25 cellular contexts compared by ENCODE assay signal in the genomic region with DNA sequence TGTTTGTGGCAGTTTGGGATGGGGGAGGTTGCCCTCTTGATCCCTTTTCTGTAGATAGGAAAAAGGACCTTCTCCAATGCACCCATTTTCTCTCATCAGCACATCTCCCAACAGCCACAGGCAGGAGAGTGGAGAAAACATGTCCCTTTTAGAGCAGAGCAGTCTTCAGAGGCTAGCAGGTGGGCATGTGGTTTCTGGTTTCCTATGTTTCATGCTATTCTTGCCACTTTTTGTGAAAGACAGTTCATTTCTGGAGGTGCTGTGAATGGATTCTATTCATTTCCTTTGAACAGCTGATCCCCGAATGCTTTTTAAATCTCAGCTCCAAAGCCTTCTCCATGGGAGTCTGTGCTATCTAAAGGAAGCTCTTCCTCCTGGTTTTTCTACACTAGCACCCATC. TPM values are rescaled to one million over a fixed set of nuclear protein-coding genes. Genes with fewer than 3 reads are reported as not detected.
A peak's percentile ranks its signal among the peaks of the same experiment; 100 is the strongest.
DNase-seq lines count a peak whose midpoint lies in the region; ATAC-seq, FAIRE-seq and TF ChIP-seq lines count a peak whose summit lies in the region.
"Had no signal": no experiment of that assay in that cellular context is flagged by ENCODE, and none has a peak within 500 bp of the region (broad histone marks: within the 10 kb centered on the region; RNA-seq: fewer than 3 reads in every experiment).

No MANE protein-coding gene starts in this region.

- H4K5ac ChIP-seq in H1 (ENCODE audit: insufficient read length, low read depth, low read length): no peak overlapping the region

- H3K4me1 ChIP-seq in BLaER1: peaks cover 49% of the 10 kb centered on the region
- H3K4me1 ChIP-seq in H1 (replicated peaks in 1 of 4; ENCODE audit: control insufficient read depth in 3 of 4, insufficient read depth in 4 of 4, low read length in 3 of 4): peaks cover 6 to 28% (median 15%) of the 10 kb centered on the region in 4 experiments; a peak in 6 of 7 replicates
- H3K4me1 ChIP-seq in trophoblast cell (ENCODE audit: control insufficient read depth in 1 of 2, insufficient read depth in 2 of 2, low read length in 2 of 2): peaks cover 9 to 17% of the 10 kb centered on the region in 2 experiments
- H3K4me1 ChIP-seq: BE2C had no signal

- peaks cover 17% of the 10 kb centered on the region for H3K36me3 Mint-ChIP-seq in nephron progenitor cell (ENCODE audit: low read depth)
- H3K36me3 Mint-ChIP-seq in activated naive CD8-positive, alpha-beta T cell treated with anti-CD3 and anti-CD28 coated beads for 36 hours: peaks cover 21% of the 10 kb centered on the region
- peaks cover 7% of the 10 kb centered on the region for H3K36me3 Mint-ChIP-seq in stimulated activated effector memory CD8-positive, alpha-beta T cell treated with anti-CD3 and anti-CD28 coated beads, Interleukin-12 subunit alpha, Interleukin-12 subunit beta, amount 100 ng/mL, for 72 hours

- H3K4me1 Mint-ChIP-seq in nephron progenitor cell: peaks cover 65% of the 10 kb centered on the region
- H3K4me1 Mint-ChIP-seq in activated naive CD8-positive, alpha-beta T cell treated with anti-CD3 and anti-CD28 coated beads for 36 hours: peaks cover 2% of the 10 kb centered on the region
- peaks cover 6% of the 10 kb centered on the region for H3K4me1 Mint-ChIP-seq in stimulated activated effector memory CD8-positive, alpha-beta T cell treated with anti-CD3 and anti-CD28 coated beads, Interleukin-12 subunit alpha, Interleukin-12 subunit beta, amount 100 ng/mL, for 72 hours

- H4K20me1 ChIP-seq in BLaER1 (no peaks in the 10 kb centered on the region), H1 (replicated peaks in 1 of 2; ENCODE audit: control insufficient read depth in 1 of 2, insufficient read depth in 2 of 2, low read length in 2 of 2) (no peaks in the 10 kb centered on the region)

- TF ChIP-seq EP300 in H1 (IDR thresholded peaks at IDR 0.05; ENCODE audit: borderline replicate concordance in 1 of 2, low read depth in 2 of 2, low read length in 2 of 2): no peak

- 93% methylated on average over 1 of the region's 1 CpG; no CpG with 5 or more reads in 1 of the 2 experiments for WGBS in H1 (ENCODE audit: extremely low coverage in 1 of 2, insufficient coverage in 1 of 2, insufficient read length in 1 of 2, insufficient replicate concordance in 2 of 2, low coverage in 1 of 2, low lambda C conversion rate in 2 of 2, missing lambda C conversion rate in 1 of 2), 2 experiments
- no CpG with 5 or more reads among the region's 1 CpG for WGBS in trophoblast cell (ENCODE audit: extremely low coverage, insufficient coverage, insufficient read length)

- H3K56ac ChIP-seq in H1 (replicated peaks; ENCODE audit: insufficient read length, low read depth, low read length): no peak overlapping the region

- POLR2A ChIA-PET in H1 (lab: Charles Lee; ENCODE audit: partially characterized antibody): interaction anchor here (1.0 to 1.4 kb wide), 2 partner anchors 14 to 18 kb away, joined by 3 read pairs; no protein-coding TSS in a partner anchor

- H3K27ac ChIP-seq in BLaER1 (no peak overlapping the region), H1 (ENCODE audit: low read depth, low read length) (no peak overlapping the region), trophoblast cell (ENCODE audit: low read depth, low read length) (no peak overlapping the region)
- H3K27ac ChIP-seq: 22Rv1, C4-2B, GM23248 had no signal

- no peak overlapping the region for H2AFZ ChIP-seq in H1 (ENCODE audit: low read length)
- no peak overlapping the region for H2AFZ ChIP-seq in trophoblast cell (ENCODE audit: insufficient read depth, low read length, poor library complexity)
- H2AFZ ChIP-seq: GM23248 had no signal

- H3K27ac Mint-ChIP-seq in nephron progenitor cell: no peak overlapping the region
- no peak overlapping the region for H3K27ac Mint-ChIP-seq in activated naive CD8-positive, alpha-beta T cell treated with anti-CD3 and anti-CD28 coated beads for 36 hours
- no peak overlapping the region for H3K27ac Mint-ChIP-seq in stimulated activated effector memory CD8-positive, alpha-beta T cell treated with anti-CD3 and anti-CD28 coated beads, Interleukin-12 subunit alpha, Interleukin-12 subunit beta, amount 100 ng/mL, for 72 hours
- H3K27ac Mint-ChIP-seq: CD8-positive, alpha-beta T cell had no signal

- H2BK5ac ChIP-seq in H1 (ENCODE audit: low read depth, low read length) (no peak overlapping the region), trophoblast cell (ENCODE audit: low read depth, low read length, poor library complexity) (no peak overlapping the region)

- H3K79me1 ChIP-seq in H1 (ENCODE audit: low read depth, low read length): no peaks in the 10 kb centered on the region
- H3K79me1 ChIP-seq in trophoblast cell (ENCODE audit: low read length): peaks cover 7% of the 10 kb centered on the region

- H3K9me3 ChIP-seq in BLaER1: peaks cover 16% of the 10 kb centered on the region
- H3K9me3 ChIP-seq in H1 (ENCODE audit: insufficient read depth in 2 of 2, low read depth in 1 of 2, low read length in 1 of 2): no peaks in the 10 kb centered on the region
- no peaks in the 10 kb centered on the region for H3K9me3 ChIP-seq in trophoblast cell (ENCODE audit: insufficient read depth, low read depth, low read length)
- H3K9me3 ChIP-seq: BE2C, Caco-2 had no signal

- H3K4me3 Mint-ChIP-seq in nephron progenitor cell: no peak overlapping the region
- no peak overlapping the region for H3K4me3 Mint-ChIP-seq in activated naive CD8-positive, alpha-beta T cell treated with anti-CD3 and anti-CD28 coated beads for 36 hours
- no peak overlapping the region for H3K4me3 Mint-ChIP-seq in stimulated activated effector memory CD8-positive, alpha-beta T cell treated with anti-CD3 and anti-CD28 coated beads, Interleukin-12 subunit alpha, Interleukin-12 subunit beta, amount 100 ng/mL, for 72 hours
- H3K4me3 Mint-ChIP-seq: CD4-positive, CD25-positive, alpha-beta regulatory T cell; CD8-positive, alpha-beta T cell; H9 had no signal

- H3K36me3 ChIP-seq in BLaER1 (peaks cover 31% of the 10 kb centered on the region), H1 (ENCODE audit: control insufficient read depth in 2 of 4, insufficient read depth in 4 of 4, low read length in 3 of 4) (no peaks in the 10 kb centered on the region), trophoblast cell (ENCODE audit: control insufficient read depth in 1 of 2, insufficient read depth in 2 of 2, low read length in 2 of 2) (no peaks in the 10 kb centered on the region)
- H3K36me3 ChIP-seq: BE2C had no signal

- TF ChIP-seq POLR2A in H1 (IDR thresholded peaks at IDR 0.05; ENCODE audit: control extremely low read depth in 1 of 2, low read depth in 2 of 2, low read length in 2 of 2): no peak

- H3K27me3 Mint-ChIP-seq in nephron progenitor cell (ENCODE audit: low read depth, poor library complexity): no peaks in the 10 kb centered on the region
- no peaks in the 10 kb centered on the region for H3K27me3 Mint-ChIP-seq in activated naive CD8-positive, alpha-beta T cell treated with anti-CD3 and anti-CD28 coated beads for 36 hours
- H3K27me3 Mint-ChIP-seq: CD4-positive, CD25-positive, alpha-beta regulatory T cell had no signal

- H3K9me3 Mint-ChIP-seq in nephron progenitor cell: peaks cover 14% of the 10 kb centered on the region
- no peaks in the 10 kb centered on the region for H3K9me3 Mint-ChIP-seq in activated naive CD8-positive, alpha-beta T cell treated with anti-CD3 and anti-CD28 coated beads for 36 hours
- no peaks in the 10 kb centered on the region for H3K9me3 Mint-ChIP-seq in stimulated activated effector memory CD8-positive, alpha-beta T cell treated with anti-CD3 and anti-CD28 coated beads, Interleukin-12 subunit alpha, Interleukin-12 subunit beta, amount 100 ng/mL, for 72 hours
- H3K9me3 Mint-ChIP-seq: CD8-positive, alpha-beta T cell had no signal

- H2BK120ac ChIP-seq in H1 (replicated peaks; ENCODE audit: low read depth, low read length) (no peak overlapping the region), trophoblast cell (ENCODE audit: insufficient read depth, low read length, poor library complexity) (no peak overlapping the region)

- TF ChIP-seq CTCF in H1 (IDR thresholded peaks at IDR 0.05; ENCODE audit: control extremely low read depth in 1 of 3, insufficient read depth in 1 of 3, low read depth in 1 of 3, low read length in 3 of 3): no peak
- TF ChIP-seq CTCF in nephron progenitor cell (IDR thresholded peaks at IDR 0.05): no peak

- H3K18ac ChIP-seq in H1 (ENCODE audit: extremely low read depth, low read length) (no peak overlapping the region), trophoblast cell (ENCODE audit: low read length) (no peak overlapping the region)

- H3K27me3 ChIP-seq in BLaER1 (no peaks in the 10 kb centered on the region), H1 (replicated peaks in 1 of 4; ENCODE audit: control insufficient read depth in 3 of 4, extremely low read depth in 1 of 4, insufficient read depth in 3 of 4, low read length in 3 of 4) (no peaks in the 10 kb centered on the region), trophoblast cell (ENCODE audit: insufficient read depth, low read length) (no peaks in the 10 kb centered on the region)
- H3K27me3 ChIP-seq: BE2C had no signal

- DNase-seq in Jurkat, Clone E6-1 (ENCODE audit: low read depth, low spot score): peak; percentile 78
- DNase-seq in H1 (ENCODE audit: low read depth in 1 of 2, low spot score in 2 of 2) (no peak), trophoblast cell (no peak), nephron progenitor cell (no peak), kidney tubule cell (ENCODE audit: low spot score) (no peak)
- DNase-seq in activated naive CD8-positive, alpha-beta T cell treated with anti-CD3 and anti-CD28 coated beads for 36 hours: no peak
- no peak for DNase-seq in stimulated activated effector memory CD8-positive, alpha-beta T cell treated with anti-CD3 and anti-CD28 coated beads, Interleukin-12 subunit alpha, Interleukin-12 subunit beta, amount 100 ng/mL, for 72 hours (ENCODE audit: low spot score in 2 of 2)
- DNase-seq: ACHN; AML-193; BE2C; Caco-2; CD4-positive, CD25-positive, alpha-beta regulatory T cell; CD8-positive, alpha-beta T cell; DMS153; EL; GDM1; GM23248; H9 had no signal

- H3K79me2 ChIP-seq in H1 (ENCODE audit: control insufficient read depth in 1 of 2, insufficient read depth in 2 of 2, low read length in 2 of 2) (no peaks in the 10 kb centered on the region), trophoblast cell (ENCODE audit: control insufficient read depth, insufficient read depth, low read length, poor library complexity) (no peaks in the 10 kb centered on the region)

- H3K23ac ChIP-seq in H1 (ENCODE audit: insufficient read length) (no peak overlapping the region), trophoblast cell (ENCODE audit: low read length) (no peak overlapping the region)

- H4K91ac ChIP-seq in H1 (replicated peaks; ENCODE audit: insufficient read length, low read length): peak overlapping the region; percentile 39
- no peak overlapping the region for H4K91ac ChIP-seq in trophoblast cell (ENCODE audit: low read depth, low read length)

- H4K8ac ChIP-seq in H1 (ENCODE audit: extremely low read depth, insufficient read depth, low read length) (no peak overlapping the region), trophoblast cell (ENCODE audit: low read depth, low read length) (no peak overlapping the region)

- ATAC-seq in stimulated activated effector memory CD8-positive, alpha-beta T cell treated with anti-CD3 and anti-CD28 coated beads, Interleukin-12 subunit alpha, Interleukin-12 subunit beta, amount 100 ng/mL, for 72 hours: no peak
- ATAC-seq: CD8-positive, alpha-beta T cell; GM12878; HCT116 had no signal

- no peak for FAIRE-seq in H1 (lab: Jason Lieb, UNC)
- FAIRE-seq: A204.1, GM12878, GM19239 had no signal

- H3K9ac ChIP-seq in BLaER1 (no peak overlapping the region), H1 (replicated peaks in 1 of 4; ENCODE audit: extremely low read depth in 1 of 4, low read depth in 3 of 4, low read length in 3 of 4) (no peak overlapping the region), trophoblast cell (ENCODE audit: low read length) (no peak overlapping the region)
- H3K9ac ChIP-seq: GM23248 had no signal

- CTCF ChIA-PET in H1 (lab: Charles Lee; ENCODE audit: partially characterized antibody): interaction anchor here (0.7 to 6.0 kb wide), 2 partner anchors 34 to 102 kb away, joined by 3 to 24 read pairs; no protein-coding TSS in a partner anchor

- 0 out of 2 replicates have a peak overlapping the region, but pooled peaks have one; percentile 40 for H2BK15ac ChIP-seq in H1 (ENCODE audit: low read length)

- no peak overlapping the region for H3K4me3 ChIP-seq in BLaER1
- no peak overlapping the region for H3K4me3 ChIP-seq in Jurkat, Clone E6-1 (ENCODE audit: low read length)
- H3K4me3 ChIP-seq in H1 (ENCODE audit: extremely low read depth in 1 of 4, insufficient read depth in 2 of 4, low read depth in 3 of 4, low read length in 4 of 4): no peak overlapping the region
- H3K4me3 ChIP-seq in trophoblast cell (ENCODE audit: low read depth, low read length): no peak overlapping the region
- H3K4me3 ChIP-seq: GM12878, GM23248 had no signal

- H3K4me2 ChIP-seq in BLaER1 (peak overlapping the region; percentile 64), H1 (ENCODE audit: insufficient read depth in 1 of 2, low read depth in 2 of 2, low read length in 2 of 2) (no peak overlapping the region), trophoblast cell (ENCODE audit: low read length) (no peak overlapping the region)

- TF ChIP-seq RAD21 in H1 (IDR thresholded peaks at IDR 0.05 in 1 of 2, conservative IDR thresholded peaks at IDR 0.05 in 1 of 2; ENCODE audit: low read depth in 2 of 2, low read length in 2 of 2): no peak

- no peak overlapping the region for H2BK20ac ChIP-seq in H1 (ENCODE audit: low read length)

- H3K4ac ChIP-seq in H1 (replicated peaks; ENCODE audit: insufficient read length, low read depth, low read length): no peak overlapping the region
- H3K4ac ChIP-seq in trophoblast cell (ENCODE audit: low read depth, low read length): no peak overlapping the region

- H2AK5ac ChIP-seq in H1 (ENCODE audit: low read depth, low read length) (peak overlapping the region; percentile 67; the same call in 1 of the 2 replicates), trophoblast cell (ENCODE audit: low read length) (no peak overlapping the region)

- H2BK12ac ChIP-seq in H1 (ENCODE audit: low read depth, low read length) (peak overlapping the region; percentile 70; the same call in 1 of the 2 replicates), trophoblast cell (ENCODE audit: low read length) (peak overlapping the region; percentile 27)

- no peak overlapping the region for H4K12ac ChIP-seq in trophoblast cell (ENCODE audit: low read depth, low read length)

- H3K14ac ChIP-seq in H1 (ENCODE audit: insufficient read length) (no peak overlapping the region), trophoblast cell (ENCODE audit: low read length) (no peak overlapping the region)

- no peaks in the 10 kb centered on the region for H3K23me2 ChIP-seq in H1 (ENCODE audit: low read depth, low read length)

RNA-seq across cellular contexts. Expression of a gene that starts 18.9 kb away (rescaled TPM):
- 0.88 TPM for polyA plus RNA-seq in Jurkat, Clone E6-1 (2012; ENCODE audit: insufficient read depth, insufficient read length)
- 71.4 and 75.5 TPM in 2 replicates for total RNA-seq in H1 (2021; fragmentation: NEBNext Ultra II Directional; extraction: Animal tissue kit (Norgen Biotek cat#: 25700))
- 43.4 and 49.8 TPM in 2 replicates for polyA plus RNA-seq in H1 (2011; rRNA removed)
- polyA plus RNA-seq in H1 (2011; cell fraction: cytosol; rRNA removed): 56.0 TPM
- 36.6 TPM for polyA plus RNA-seq in H1 (2011; cell fraction: nucleus; rRNA removed)
- 38.7 to 54.6 TPM (median 48.5 TPM) in 4 replicates for polyA plus RNA-seq in H1 (2012, experiment 1 of 2)
- 63.2 TPM for polyA plus RNA-seq in H1 (2012, experiment 2 of 2)
- 69.8 TPM for polyA plus RNA-seq in H1 (2013, experiment 1 of 2)
- polyA plus RNA-seq in H1 (2013, experiment 2 of 2): 72.4 TPM
- polyA minus RNA-seq in H1 (2011; rRNA and poly(A)+ RNA removed): 63.6 and 88.9 TPM in 2 replicates
- 42.1 TPM for polyA minus RNA-seq in H1 (2011; cell fraction: cytosol; rRNA and poly(A)+ RNA removed)
- 63.3 TPM for polyA minus RNA-seq in H1 (2011; cell fraction: nucleus; rRNA and poly(A)+ RNA removed)
- 19.2 and 20.7 TPM in 2 replicates for polyA plus RNA-seq in trophoblast cell (2013)
- under 1 TPM; 0.14 to 0.32 TPM for total RNA-seq in activated naive CD8-positive, alpha-beta T cell treated with anti-CD3 and anti-CD28 coated beads for 36 hours
- total RNA-seq: GM23248 had no signal

Comparison
In these comparisons a context has a peak if more than half of its experiments do, and no peak if none do; other contexts are left out.
1. RNA of a gene that starts 18.9 kb away (total RNA-seq): 71.4 to 75.5 TPM in H1; 0.14 to 0.32 TPM in activated naive CD8-positive, alpha-beta T cell treated with anti-CD3 and anti-CD28 coated beads for 36 hours; every median in the first group is over 10 times any median in the second.